ENCODE assay signal across 8 cellular contexts in the genomic region with DNA sequence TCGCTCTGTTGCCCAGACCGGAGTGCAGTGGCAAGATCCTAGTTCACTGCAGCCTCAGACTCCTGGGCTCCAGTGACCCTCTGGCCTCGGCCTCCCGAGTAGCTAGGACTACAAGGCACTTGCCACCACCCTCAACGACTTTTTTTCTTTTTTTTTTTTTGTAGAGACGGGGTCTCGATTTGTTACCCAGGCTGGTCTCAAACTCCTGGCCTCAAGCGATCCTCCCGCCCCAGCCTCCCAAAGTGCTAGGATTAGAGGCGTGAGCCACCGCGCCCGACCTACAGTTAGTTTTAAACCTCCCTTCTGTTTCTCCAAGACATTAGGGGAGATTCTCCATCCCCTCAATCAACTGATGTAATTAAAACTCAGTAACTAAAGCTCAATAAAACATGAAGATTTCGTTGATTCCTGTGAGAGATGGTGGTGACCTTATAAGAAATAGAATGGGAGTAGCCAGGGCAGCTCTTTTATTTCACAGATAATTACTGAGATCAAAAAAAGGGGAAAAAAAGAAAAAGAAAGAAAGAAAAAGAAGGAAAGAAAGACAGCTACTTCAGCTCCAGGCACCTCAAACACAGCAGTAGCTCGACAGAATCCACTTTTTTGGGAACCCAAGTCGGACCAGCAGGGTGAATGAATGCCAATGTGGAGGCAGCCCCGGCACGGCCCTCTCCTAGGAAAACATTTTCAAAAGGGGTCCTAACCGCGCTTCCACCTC. TPM values are rescaled to one million over a fixed set of nuclear protein-coding genes. Genes with fewer than 3 reads are reported as not detected.
DNase-seq lines count a peak whose midpoint lies in the region; ATAC-seq, FAIRE-seq and TF ChIP-seq lines count a peak whose summit lies in the region.

No MANE protein-coding gene starts in this region.

- ATAC-seq in activated CD8-positive, alpha-beta memory T cell treated with anti-CD3 and anti-CD28 coated beads, Interleukin-2, amount 10 ng/mL, durations not matched to agents 7 days and 5 days = no peak
- ATAC-seq in thoracic aorta (ENCODE audit: insufficient number of reproducible peaks, low FRiP score, low read depth) (no peak), GM21737 (IDR thresholded peaks at IDR 0.05; ENCODE audit: unreplicated experiment) (no peak), GM21360 (IDR thresholded peaks at IDR 0.05; ENCODE audit: unreplicated experiment) (no peak), GM21515 (IDR thresholded peaks at IDR 0.05; ENCODE audit: unreplicated experiment) (no peak)

- CTCF ChIA-PET in activated CD8-positive, alpha-beta memory T cell treated with anti-CD3 and anti-CD28 coated beads, Interleukin-2, amount 10 ng/mL, durations not matched to agents 7 days and 5 days (lab: Charles Lee) = interaction anchor here (1.2 to 1.4 kb wide), 3 partner anchors 12 to 77 kb away, joined by 3 to 5 read pairs (median 4); no protein-coding TSS in a partner anchor

- H3K4me1 ChIP-seq in astrocyte (ENCODE audit: insufficient read depth, low read length) = peaks cover 14% of the 10 kb centered on the region
- H3K4me1 ChIP-seq in liver (ENCODE audit: control insufficient read depth in 4 of 4, insufficient read depth in 4 of 4, low read length in 3 of 4) = peaks cover 5 to 23% (median 16%) of the 10 kb centered on the region in 4 donors
- peaks cover 0 to 40% of the 10 kb centered on the region in 2 donors for H3K4me1 ChIP-seq in thoracic aorta (ENCODE audit: control insufficient read depth in 1 of 2, low read depth in 2 of 2)

- WGBS in liver = 56% methylated on average over 20 of the region's 20 CpGs

- peaks cover 27% of the 10 kb centered on the region for H3K36me3 Mint-ChIP-seq in activated CD8-positive, alpha-beta memory T cell treated with anti-CD3 and anti-CD28 coated beads, Interleukin-2, amount 10 ng/mL, durations not matched to agents 7 days and 5 days
- H3K36me3 Mint-ChIP-seq in astrocyte (ENCODE audit: low read depth, unreplicated experiment) = peaks cover 14% of the 10 kb centered on the region

- H3K36me3 ChIP-seq in astrocyte (ENCODE audit: insufficient read depth, low read length) = peaks cover 12% of the 10 kb centered on the region
- H3K36me3 ChIP-seq in liver (ENCODE audit: control insufficient read depth in 4 of 4, insufficient read depth in 3 of 4, low read depth in 1 of 4, low read length in 3 of 4) = peaks cover 4 to 24% (median 16%) of the 10 kb centered on the region in 4 donors
- peaks cover 16% of the 10 kb centered on the region for H3K36me3 ChIP-seq in thoracic aorta

- peaks cover 14% of the 10 kb centered on the region for H4K20me1 ChIP-seq in astrocyte (ENCODE audit: insufficient read depth, low read length)

- peak overlapping the region; percentile 97 for H3K4me3 ChIP-seq in astrocyte (ENCODE audit: insufficient read depth, low read depth, low read length)
- H3K4me3 ChIP-seq in liver (ENCODE audit: low read depth in 1 of 3, low read length in 3 of 3) = peak overlapping the region; percentile 71 to 99 (median 96)
- H3K4me3 ChIP-seq in thoracic aorta = peak overlapping the region; percentile 80

- no peak for DNase-seq in activated CD8-positive, alpha-beta memory T cell treated with anti-CD3 and anti-CD28 coated beads, Interleukin-2, amount 10 ng/mL, durations not matched to agents 7 days and 5 days
- no peak for DNase-seq in activated CD8-positive, alpha-beta memory T cell treated with anti-CD3 and anti-CD28 coated beads, Interleukin-2, amount 50 U/mL, for 4 hours
- no peak for DNase-seq in astrocyte (ENCODE audit: low read depth)
- no peak for DNase-seq in thoracic aorta (ENCODE audit: low spot score)

- H3K4me1 Mint-ChIP-seq in activated CD8-positive, alpha-beta memory T cell treated with anti-CD3 and anti-CD28 coated beads, Interleukin-2, amount 10 ng/mL, durations not matched to agents 7 days and 5 days = peaks cover 66% of the 10 kb centered on the region
- peaks cover 12% of the 10 kb centered on the region for H3K4me1 Mint-ChIP-seq in astrocyte (ENCODE audit: low read depth, unreplicated experiment)

- peak overlapping the region; percentile 96 for H3K4me3 Mint-ChIP-seq in activated CD8-positive, alpha-beta memory T cell treated with anti-CD3 and anti-CD28 coated beads, Interleukin-2, amount 10 ng/mL, durations not matched to agents 7 days and 5 days
- H3K4me3 Mint-ChIP-seq in astrocyte (ENCODE audit: unreplicated experiment) = peak overlapping the region; percentile 93

- H3K4me2 ChIP-seq in astrocyte (ENCODE audit: low read length) = peak overlapping the region; percentile 85

- H3K27ac ChIP-seq in astrocyte (ENCODE audit: low read depth, low read length) (peak overlapping the region; percentile 89), liver (ENCODE audit: low read depth in 1 of 2, low read length in 2 of 2) (peak overlapping the region; percentile 91 to 94), thoracic aorta (peak overlapping the region; percentile 76 to 77)

- no peaks in the 10 kb centered on the region for H3K27me3 Mint-ChIP-seq in activated CD8-positive, alpha-beta memory T cell treated with anti-CD3 and anti-CD28 coated beads, Interleukin-2, amount 10 ng/mL, durations not matched to agents 7 days and 5 days
- H3K27me3 Mint-ChIP-seq in astrocyte (ENCODE audit: low read depth, unreplicated experiment) = no peaks in the 10 kb centered on the region

- peak overlapping the region; percentile 98 for H3K9ac ChIP-seq in astrocyte (ENCODE audit: low read length)
- peak overlapping the region; percentile 97 for H3K9ac ChIP-seq in liver (ENCODE audit: low read depth in 1 of 2, low read length in 2 of 2)

- no peak for FAIRE-seq in astrocyte (lab: Jason Lieb, UNC)

- no peaks in the 10 kb centered on the region for H3K9me3 Mint-ChIP-seq in activated CD8-positive, alpha-beta memory T cell treated with anti-CD3 and anti-CD28 coated beads, Interleukin-2, amount 10 ng/mL, durations not matched to agents 7 days and 5 days (ENCODE audit: low read depth)
- no peaks in the 10 kb centered on the region for H3K9me3 Mint-ChIP-seq in astrocyte (ENCODE audit: unreplicated experiment)

- TF ChIP-seq CTCF in astrocyte (IDR thresholded peaks at IDR 0.05; ENCODE audit: insufficient read depth, low read depth, low read length) (no peak), liver (IDR thresholded peaks at IDR 0.05; ENCODE audit: low read depth, low read length, missing input control) (no peak), thoracic aorta (IDR thresholded peaks at IDR 0.05) (no peak)

- H3K9me3 ChIP-seq in astrocyte (ENCODE audit: insufficient read depth, low read depth, low read length) = no peaks in the 10 kb centered on the region
- H3K9me3 ChIP-seq in liver (ENCODE audit: control insufficient read depth in 4 of 4, low read length in 3 of 4) = no peaks in the 10 kb centered on the region
- no peaks in the 10 kb centered on the region for H3K9me3 ChIP-seq in thoracic aorta

- no peak for TF ChIP-seq RAD21 in liver (IDR thresholded peaks at IDR 0.05)

- H2AFZ ChIP-seq in astrocyte (ENCODE audit: low read depth, low read length) = peak overlapping the region; percentile 98

- peak overlapping the region; percentile 97 for H3K27ac Mint-ChIP-seq in activated CD8-positive, alpha-beta memory T cell treated with anti-CD3 and anti-CD28 coated beads, Interleukin-2, amount 10 ng/mL, durations not matched to agents 7 days and 5 days
- H3K27ac Mint-ChIP-seq in astrocyte (ENCODE audit: unreplicated experiment) = peak overlapping the region; percentile 89

- peaks cover 53% of the 10 kb centered on the region for H3K79me2 ChIP-seq in astrocyte (ENCODE audit: insufficient read depth, low read length)

- H3K27me3 ChIP-seq in astrocyte (ENCODE audit: insufficient read depth, low read length) (no peaks in the 10 kb centered on the region), liver (ENCODE audit: control insufficient read depth in 4 of 4, insufficient read depth in 4 of 4, low read length in 3 of 4) (no peaks in the 10 kb centered on the region), thoracic aorta (replicated peaks; ENCODE audit: insufficient read depth) (no peaks in the 10 kb centered on the region)

TF ChIP-seq in liver, 16 proteins besides CTCF, POLR2A, EP300 and RAD21:
- TF ChIP-seq SP1 (IDR thresholded peaks at IDR 0.05) = no peak
- TF ChIP-seq JUND (IDR thresholded peaks at IDR 0.05) = no peak
- no peak for TF ChIP-seq EGR1 (IDR thresholded peaks at IDR 0.05; ENCODE audit: low read depth in 2 of 2)
- no peak for TF ChIP-seq GABPA (IDR thresholded peaks at IDR 0.05 in 1 of 2, conservative IDR thresholded peaks at IDR 0.05 in 1 of 2)
- no peak for TF ChIP-seq HNF4A (conservative IDR thresholded peaks at IDR 0.05)
TF ChIP-seq in liver: peak in this region for 0.

RNA-seq across cellular contexts. Expression of a gene that starts 0.6 kb away (rescaled TPM):
- total RNA-seq in activated CD8-positive, alpha-beta memory T cell treated with anti-CD3 and anti-CD28 coated beads, Interleukin-2, amount 10 ng/mL, durations not matched to agents 7 days and 5 days = 10 to 100 TPM; 71.0 to 91.9 TPM
- 52.8 and 58.2 TPM in 2 replicates for total RNA-seq in astrocyte
- total RNA-seq in liver = 10 to 100 TPM; 13.4 to 26.2 TPM
- polyA plus RNA-seq in liver = 10 to 100 TPM in 1 of 2 donors, 1 to 10 TPM in 1; 5.7 to 18.0 TPM
- total RNA-seq in thoracic aorta = 10 to 100 TPM; 39.3 to 83.2 TPM

RNA-seq across cellular contexts. Expression of a gene that starts 3.0 kb away (rescaled TPM):
- total RNA-seq in activated CD8-positive, alpha-beta memory T cell treated with anti-CD3 and anti-CD28 coated beads, Interleukin-2, amount 10 ng/mL, durations not matched to agents 7 days and 5 days = 10 to 100 TPM; 17.1 to 29.9 TPM
- total RNA-seq in astrocyte (22.1 and 22.3 TPM in 2 replicates), liver (1 to 10 TPM in 1 of 2 donors, under 1 TPM in 1; 0.75 to 1.2 TPM), thoracic aorta (10 to 100 TPM; 49.5 to 62.4 TPM)
- under 1 TPM; 0.49 to 0.76 TPM for polyA plus RNA-seq in liver

RNA-seq across cellular contexts. Expression of a gene that starts 54.7 kb away (rescaled TPM):
- total RNA-seq in activated CD8-positive, alpha-beta memory T cell treated with anti-CD3 and anti-CD28 coated beads, Interleukin-2, amount 10 ng/mL, durations not matched to agents 7 days and 5 days = 10 to 100 TPM; 24.0 to 24.7 TPM
- total RNA-seq in astrocyte = 59.4 and 63.2 TPM in 2 replicates
- 10 to 100 TPM; 11.3 to 14.3 TPM for total RNA-seq in liver
- polyA plus RNA-seq in liver = 1 to 10 TPM; 3.1 to 4.9 TPM
- 10 to 100 TPM; 27.1 to 42.8 TPM for total RNA-seq in thoracic aorta

Comparison
In these comparisons a context has a peak if more than half of its experiments do, and no peak if none do; other contexts are left out.
1. RNA of a gene that starts 3.0 kb away (total RNA-seq): 49.5 to 62.4 TPM in thoracic aorta, 17.1 to 29.9 TPM in activated CD8-positive, alpha-beta memory T cell treated with anti-CD3 and anti-CD28 coated beads, Interleukin-2, amount 10 ng/mL, durations not matched to agents 7 days and 5 days and 22.1 to 22.3 TPM in astrocyte; 0.75 to 1.2 TPM in liver; every median in the first group is over 4 times any median in the second.
2. Peak in every context shown above with its lines, with median percentiles within 50 percentile points of each other: H3K27ac ChIP-seq and H3K4me3 ChIP-seq.